In the genomic region with DNA sequence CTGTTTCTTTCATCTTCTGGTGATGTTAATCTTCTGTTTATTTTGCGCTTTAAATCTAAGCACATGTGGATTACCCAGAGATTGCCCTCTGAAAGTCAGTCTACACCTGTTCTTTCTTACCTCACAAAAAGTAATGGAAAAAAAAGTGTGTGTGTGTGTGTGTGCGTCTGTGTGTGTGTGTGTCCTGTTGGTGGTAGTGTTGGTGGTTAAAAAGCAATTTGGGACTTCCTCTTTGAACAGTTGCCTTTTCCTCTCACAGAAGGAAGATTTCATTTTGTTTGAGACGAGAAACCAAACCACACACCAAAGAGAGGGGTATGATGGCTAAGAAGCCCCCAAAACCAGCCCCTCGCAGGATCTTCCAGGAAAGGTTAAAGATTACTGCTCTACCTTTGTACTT, we compare ENCODE assay signal across 9 cellular contexts. TPM values are rescaled to one million over a fixed set of nuclear protein-coding genes. Genes with fewer than 3 reads are reported as not detected.
A peak's percentile ranks its signal among the peaks of the same experiment; 100 is the strongest.
DNase-seq lines count a peak whose midpoint lies in the region; ATAC-seq lines count a peak whose summit lies in the region.
"Had no signal": no experiment of that assay in that cellular context is flagged by ENCODE, and none has a peak within 500 bp of the region (broad histone marks: within the 10 kb centered on the region; RNA-seq: fewer than 3 reads in every experiment).

A gene with protein sequence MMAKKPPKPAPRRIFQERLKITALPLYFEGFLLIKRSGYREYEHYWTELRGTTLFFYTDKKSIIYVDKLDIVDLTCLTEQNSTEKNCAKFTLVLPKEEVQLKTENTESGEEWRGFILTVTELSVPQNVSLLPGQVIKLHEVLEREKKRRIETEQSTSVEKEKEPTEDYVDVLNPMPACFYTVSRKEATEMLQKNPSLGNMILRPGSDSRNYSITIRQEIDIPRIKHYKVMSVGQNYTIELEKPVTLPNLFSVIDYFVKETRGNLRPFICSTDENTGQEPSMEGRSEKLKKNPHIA (plus strand): TSS at position 235 of the 400 bp plus-strand sequence. CDS start 83 bp downstream, at position 318.

- ATAC-seq in GM18498 (IDR thresholded peaks at IDR 0.05; ENCODE audit: unreplicated experiment) (peak; percentile 73), GM21423 (IDR thresholded peaks at IDR 0.05; ENCODE audit: unreplicated experiment) (peak; percentile 69)
- ATAC-seq in effector memory CD8-positive, alpha-beta T cell (replicated peaks), result peak; percentile 69

- no peaks in the 10 kb centered on the region for H3K9me3 Mint-ChIP-seq in effector memory CD8-positive, alpha-beta T cell
- H3K9me3 Mint-ChIP-seq: brain had no signal

- H3K4me1 Mint-ChIP-seq in effector memory CD8-positive, alpha-beta T cell (ENCODE audit: low read depth in 2 of 2), result peaks cover 6 to 7% of the 10 kb centered on the region in 2 donors
- H3K4me1 Mint-ChIP-seq: brain had no signal

- peaks cover 4% of the 10 kb centered on the region for H3K36me3 Mint-ChIP-seq in effector memory CD8-positive, alpha-beta T cell (ENCODE audit: insufficient read depth)
- H3K36me3 Mint-ChIP-seq: brain had no signal

- peaks cover 11 to 28% of the 10 kb centered on the region in 2 donors for H3K27me3 Mint-ChIP-seq in effector memory CD8-positive, alpha-beta T cell

- peak within 1 kb of the TSS in 1 of 2 donors; percentile 60 for H3K27ac Mint-ChIP-seq in effector memory CD8-positive, alpha-beta T cell
- H3K27ac Mint-ChIP-seq: brain had no signal

- H3K4me3 Mint-ChIP-seq in effector memory CD8-positive, alpha-beta T cell, result peak within 1 kb of the TSS; percentile 23 to 52
- H3K4me3 Mint-ChIP-seq: brain had no signal

- DNase-seq in LHCN-M2 (ENCODE audit: low read depth), result peak; percentile 12
- DNase-seq in effector memory CD8-positive, alpha-beta T cell, result no peak
- no peak for DNase-seq in activated CD8-positive, alpha-beta memory T cell treated with anti-CD3 and anti-CD28 coated beads, Interleukin-2, amount 50 U/mL, for 4 hours
- DNase-seq in HT-29 (ENCODE audit: low spot score), result no peak
- DNase-seq in RKO (ENCODE audit: low spot score), result no peak
- DNase-seq in C1 segment of cervical spinal cord (lab: John Stamatoyannopoulos, UW), result no peak

RNA-seq across cellular contexts. Expression of the gene that starts here (rescaled TPM):
- not detected in 2 replicates for total RNA-seq in LHCN-M2 (2014; rRNA removed)
- polyA plus RNA-seq in LHCN-M2 (2012), result not detected
- not detected in 2 replicates for total RNA-seq in HT-29 (2014; rRNA removed; shearing (Covaris generic))

Comparison
In these comparisons a context has a peak if more than half of its experiments do, and no peak if none do; other contexts are left out.
1. Peak in DNase-seq in LHCN-M2; RNA of the gene not detected or under 1 TPM.